10 cellular contexts compared by ENCODE assay signal in genomic region chr12:46456356-46457334, GRCh38.
DNase-seq lines count a peak whose midpoint lies in the region; ATAC-seq and TF ChIP-seq lines count a peak whose summit lies in the region.
"Had no signal": no experiment of that assay in that cellular context is flagged by ENCODE, and none has a peak within 500 bp of the region (broad histone marks: within the 10 kb centered on the region; RNA-seq: fewer than 3 reads in every experiment).

No MANE protein-coding gene starts in this region.

- H3K36me3 ChIP-seq in left ventricle myocardium inferior (no peaks in the 10 kb centered on the region), right atrium auricular region (no peaks in the 10 kb centered on the region), urinary bladder (ENCODE audit: insufficient read depth) (no peaks in the 10 kb centered on the region)

- H3K4me3 ChIP-seq in left ventricle myocardium inferior (no peak overlapping the region), right atrium auricular region (no peak overlapping the region), urinary bladder (ENCODE audit: low read depth, low read length) (no peak overlapping the region)

- peak overlapping the region; percentile 1 for H3K27ac ChIP-seq in left ventricle myocardium inferior (replicated peaks)
- H3K27ac ChIP-seq in right atrium auricular region = no peak overlapping the region
- peak overlapping the region; percentile 34 for H3K27ac ChIP-seq in urinary bladder (ENCODE audit: low read depth)

- intact Hi-C loops in left ventricle myocardium inferior (cut with micrococcal nuclease) = no loop called here

- DNase-seq in left ventricle myocardium inferior = no peak
- DNase-seq in right atrium auricular region (ENCODE audit: low spot score) = no peak
- DNase-seq in T-helper 17 cell = no peak
- peak; percentile 43 for DNase-seq in fibroblast of peridontal ligament (ENCODE audit: extremely low read depth)
- DNase-seq in NCI-H774 (lab: John Stamatoyannopoulos, UW) = no peak
- DNase-seq in stimulated activated CD4-positive, alpha-beta T cell treated with anti-CD3 and anti-CD28 coated beads, Interleukin-2, amount 100 ng/mL, for 24 hours = no peak
- DNase-seq: activated CD8-positive, alpha-beta memory T cell treated with anti-CD3 and anti-CD28 coated beads for 24 hours; C1 segment of cervical spinal cord had no signal

- H3K27ac Mint-ChIP-seq in T-helper 17 cell = peak overlapping the region; percentile 34

- no peak overlapping the region for H3K4me3 Mint-ChIP-seq in T-helper 17 cell

- WGBS in urinary bladder = 35% methylated on average over 5 of the region's 5 CpGs

- no peaks in the 10 kb centered on the region for H3K27me3 Mint-ChIP-seq in T-helper 17 cell

- no peaks in the 10 kb centered on the region for H3K36me3 Mint-ChIP-seq in T-helper 17 cell (ENCODE audit: low read depth)

- peaks cover 45% of the 10 kb centered on the region for H3K4me1 Mint-ChIP-seq in T-helper 17 cell

- no peaks in the 10 kb centered on the region for H3K9me3 ChIP-seq in left ventricle myocardium inferior (replicated peaks)
- no peaks in the 10 kb centered on the region for H3K9me3 ChIP-seq in right atrium auricular region
- no peaks in the 10 kb centered on the region for H3K9me3 ChIP-seq in T-helper 17 cell (ENCODE audit: control insufficient read depth, low read length, poor library complexity, severe bottlenecking)

- ATAC-seq in T-helper 17 cell = no peak
- ATAC-seq in HG02970 (IDR thresholded peaks at IDR 0.05; ENCODE audit: low FRiP score, unreplicated experiment) = no peak

- TF ChIP-seq CTCF in left ventricle myocardium inferior (IDR thresholded peaks at IDR 0.05; ENCODE audit: borderline replicate concordance) (no peak), right atrium auricular region (IDR thresholded peaks at IDR 0.05) (no peak)

- H3K27me3 ChIP-seq in left ventricle myocardium inferior (ENCODE audit: low read depth) (no peaks in the 10 kb centered on the region), right atrium auricular region (no peaks in the 10 kb centered on the region)

- H3K4me1 ChIP-seq in left ventricle myocardium inferior = peaks cover 34% of the 10 kb centered on the region
- H3K4me1 ChIP-seq in right atrium auricular region = peaks cover 0 to 28% of the 10 kb centered on the region in 2 donors
- H3K4me1 ChIP-seq in urinary bladder (ENCODE audit: insufficient read depth) = peaks cover 5% of the 10 kb centered on the region

Comparison
In these comparisons a context has a peak if more than half of its experiments do, and no peak if none do; other contexts are left out.
1. H3K27ac ChIP-seq: peak in left ventricle myocardium inferior (single experiment) and urinary bladder (single experiment); none in right atrium auricular region (0 of 2).